1 cellular context compared by ENCODE assay signal in genomic region chr14:22748691-22749090, GRCh38.
TF ChIP-seq lines count a peak whose summit lies in the region.

No MANE protein-coding gene starts in this region.

TF ChIP-seq in GM23338, 12 proteins besides CTCF, POLR2A, EP300 and RAD21:
- TF ChIP-seq, protein P1, sequence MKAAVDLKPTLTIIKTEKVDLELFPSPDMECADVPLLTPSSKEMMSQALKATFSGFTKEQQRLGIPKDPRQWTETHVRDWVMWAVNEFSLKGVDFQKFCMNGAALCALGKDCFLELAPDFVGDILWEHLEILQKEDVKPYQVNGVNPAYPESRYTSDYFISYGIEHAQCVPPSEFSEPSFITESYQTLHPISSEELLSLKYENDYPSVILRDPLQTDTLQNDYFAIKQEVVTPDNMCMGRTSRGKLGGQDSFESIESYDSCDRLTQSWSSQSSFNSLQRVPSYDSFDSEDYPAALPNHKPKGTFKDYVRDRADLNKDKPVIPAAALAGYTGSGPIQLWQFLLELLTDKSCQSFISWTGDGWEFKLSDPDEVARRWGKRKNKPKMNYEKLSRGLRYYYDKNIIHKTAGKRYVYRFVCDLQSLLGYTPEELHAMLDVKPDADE (IDR thresholded peaks at IDR 0.05): no peak
- TF ChIP-seq ZNF331 (CRISPR knock-in tag; IDR thresholded peaks at IDR 0.05; ENCODE audit: low read depth) (no peak), EZH2phosphoT487 (IDR thresholded peaks at IDR 0.05; ENCODE audit: unreplicated experiment) (no peak), NANOG (IDR thresholded peaks at IDR 0.05; ENCODE audit: borderline replicate concordance) (no peak), ZNF462 (CRISPR knock-in tag; IDR thresholded peaks at IDR 0.05) (no peak)
- TF ChIP-seq, protein P2, sequence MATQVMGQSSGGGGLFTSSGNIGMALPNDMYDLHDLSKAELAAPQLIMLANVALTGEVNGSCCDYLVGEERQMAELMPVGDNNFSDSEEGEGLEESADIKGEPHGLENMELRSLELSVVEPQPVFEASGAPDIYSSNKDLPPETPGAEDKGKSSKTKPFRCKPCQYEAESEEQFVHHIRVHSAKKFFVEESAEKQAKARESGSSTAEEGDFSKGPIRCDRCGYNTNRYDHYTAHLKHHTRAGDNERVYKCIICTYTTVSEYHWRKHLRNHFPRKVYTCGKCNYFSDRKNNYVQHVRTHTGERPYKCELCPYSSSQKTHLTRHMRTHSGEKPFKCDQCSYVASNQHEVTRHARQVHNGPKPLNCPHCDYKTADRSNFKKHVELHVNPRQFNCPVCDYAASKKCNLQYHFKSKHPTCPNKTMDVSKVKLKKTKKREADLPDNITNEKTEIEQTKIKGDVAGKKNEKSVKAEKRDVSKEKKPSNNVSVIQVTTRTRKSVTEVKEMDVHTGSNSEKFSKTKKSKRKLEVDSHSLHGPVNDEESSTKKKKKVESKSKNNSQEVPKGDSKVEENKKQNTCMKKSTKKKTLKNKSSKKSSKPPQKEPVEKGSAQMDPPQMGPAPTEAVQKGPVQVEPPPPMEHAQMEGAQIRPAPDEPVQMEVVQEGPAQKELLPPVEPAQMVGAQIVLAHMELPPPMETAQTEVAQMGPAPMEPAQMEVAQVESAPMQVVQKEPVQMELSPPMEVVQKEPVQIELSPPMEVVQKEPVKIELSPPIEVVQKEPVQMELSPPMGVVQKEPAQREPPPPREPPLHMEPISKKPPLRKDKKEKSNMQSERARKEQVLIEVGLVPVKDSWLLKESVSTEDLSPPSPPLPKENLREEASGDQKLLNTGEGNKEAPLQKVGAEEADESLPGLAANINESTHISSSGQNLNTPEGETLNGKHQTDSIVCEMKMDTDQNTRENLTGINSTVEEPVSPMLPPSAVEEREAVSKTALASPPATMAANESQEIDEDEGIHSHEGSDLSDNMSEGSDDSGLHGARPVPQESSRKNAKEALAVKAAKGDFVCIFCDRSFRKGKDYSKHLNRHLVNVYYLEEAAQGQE (IDR thresholded peaks at IDR 0.05; ENCODE audit: unreplicated experiment): no peak
TF ChIP-seq in GM23338: peak in this region for 0.
